ENCODE assay signal across 8 cellular contexts in the genomic region with DNA sequence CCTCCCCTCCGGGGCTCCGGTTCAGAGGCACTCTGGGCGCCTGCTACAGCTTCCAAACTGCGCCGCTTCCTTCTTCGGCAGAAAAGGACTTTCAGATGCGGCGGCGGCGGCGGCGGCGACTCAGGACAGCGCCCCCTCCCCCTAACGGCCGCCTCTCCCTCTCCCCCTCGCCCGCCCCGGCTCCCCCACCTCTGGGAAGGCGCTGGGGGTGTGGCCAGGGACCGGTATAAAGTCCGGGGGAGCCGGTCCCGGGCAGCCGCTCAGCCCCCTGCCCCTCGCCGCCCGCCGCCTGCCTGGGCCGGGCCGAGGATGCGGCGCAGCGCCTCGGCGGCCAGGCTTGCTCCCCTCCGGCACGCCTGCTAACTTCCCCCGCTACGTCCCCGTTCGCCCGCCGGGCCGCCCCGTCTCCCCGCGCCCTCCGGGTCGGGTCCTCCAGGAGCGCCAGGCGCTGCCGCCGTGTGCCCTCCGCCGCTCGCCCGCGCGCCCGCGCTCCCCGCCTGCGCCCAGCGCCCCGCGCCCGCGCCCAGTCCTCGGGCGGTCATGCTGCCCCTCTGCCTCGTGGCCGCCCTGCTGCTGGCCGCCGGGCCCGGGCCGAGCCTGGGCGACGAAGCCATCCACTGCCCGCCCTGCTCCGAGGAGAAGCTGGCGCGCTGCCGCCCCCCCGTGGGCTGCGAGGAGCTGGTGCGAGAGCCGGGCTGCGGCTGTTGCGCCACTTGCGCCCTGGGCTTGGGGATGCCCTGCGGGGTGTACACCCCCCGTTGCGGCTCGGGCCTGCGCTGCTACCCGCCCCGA. TPM values are rescaled to one million over a fixed set of nuclear protein-coding genes. Genes with fewer than 3 reads are reported as not detected.
DNase-seq lines count a peak whose midpoint lies in the region; ATAC-seq and TF ChIP-seq lines count a peak whose summit lies in the region.

A gene (plus strand): TSS at position 255 of the 792 bp plus-strand sequence. CDS start 286 bp downstream, at position 541.

- H3K9me3 Mint-ChIP-seq in CD8-positive, alpha-beta memory T cell, result peaks cover 0 to 4% (median 0%) of the 10 kb centered on the region in 5 donors
- no peaks in the 10 kb centered on the region for H3K9me3 Mint-ChIP-seq in natural killer cell
- H3K9me3 Mint-ChIP-seq in stimulated activated naive CD8-positive, alpha-beta T cell treated with anti-CD3 and anti-CD28 coated beads, Interleukin-15, amount 100 ng/mL, for 72 hours, result no peaks in the 10 kb centered on the region

- no peaks in the 10 kb centered on the region for H3K36me3 ChIP-seq in CD8-positive, alpha-beta memory T cell (ENCODE audit: insufficient read depth, low read length)
- H3K36me3 ChIP-seq in HUES48 (ENCODE audit: control insufficient read depth, insufficient read depth, low read length), result no peaks in the 10 kb centered on the region

- peaks cover 0 to 3% (median 0%) of the 10 kb centered on the region in 3 donors for H3K36me3 Mint-ChIP-seq in CD8-positive, alpha-beta memory T cell
- no peaks in the 10 kb centered on the region for H3K36me3 Mint-ChIP-seq in natural killer cell

- H3K4me1 Mint-ChIP-seq in CD8-positive, alpha-beta memory T cell, result peaks cover 33 to 40% (median 34%) of the 10 kb centered on the region in 3 donors
- H3K4me1 Mint-ChIP-seq in natural killer cell, result peaks cover 24 to 32% of the 10 kb centered on the region in 2 donors
- H3K4me1 Mint-ChIP-seq in stimulated activated naive CD8-positive, alpha-beta T cell treated with anti-CD3 and anti-CD28 coated beads, Interleukin-15, amount 100 ng/mL, for 72 hours, result peaks cover 33% of the 10 kb centered on the region

- POLR2A ChIA-PET in CD8-positive, alpha-beta memory T cell (lab: Charles Lee), result interaction anchor here (1.0 to 1.9 kb wide), 3 partner anchors 26 to 117 kb away, joined by 3 to 6 read pairs (median 6); a partner anchor contains a TSS

- H3K27me3 Mint-ChIP-seq in CD8-positive, alpha-beta memory T cell, result peaks cover 0 to 11% of the 10 kb centered on the region in 2 donors
- peaks cover 0 to 22% of the 10 kb centered on the region in 2 donors for H3K27me3 Mint-ChIP-seq in natural killer cell (ENCODE audit: low read depth in 2 of 2)
- peaks cover 27% of the 10 kb centered on the region for H3K27me3 Mint-ChIP-seq in stimulated activated naive CD8-positive, alpha-beta T cell treated with anti-CD3 and anti-CD28 coated beads, Interleukin-15, amount 100 ng/mL, for 72 hours

- peak within 1 kb of the TSS; percentile 64 for H3K4me3 ChIP-seq in CD8-positive, alpha-beta memory T cell (ENCODE audit: low read length)
- peak within 1 kb of the TSS; percentile 64 for H3K4me3 ChIP-seq in HUES48 (ENCODE audit: low read depth, low read length)
- peak within 1 kb of the TSS; percentile 99 for H3K4me3 ChIP-seq in fibroblast of pulmonary artery (replicated peaks; ENCODE audit: low read depth, low read length)

- DNase-seq in CD8-positive, alpha-beta memory T cell, result peak; percentile 49 to 74 (median 54)
- DNase-seq in SHP77 (lab: John Stamatoyannopoulos, UW), result peak; percentile 24 to 59
- DNase-seq in activated effector memory CD4-positive, alpha-beta T cell treated with Interleukin-2 at 50 U/mL for 16 hours, result peak; percentile 60
- DNase-seq in fibroblast of pulmonary artery (ENCODE audit: low read depth), result peak; percentile 74
- DNase-seq in natural killer cell, result peak; percentile 61
- peak; percentile 74 to 79 for DNase-seq in stimulated activated naive CD8-positive, alpha-beta T cell treated with anti-CD3 and anti-CD28 coated beads, Interleukin-15, amount 100 ng/mL, for 72 hours
- DNase-seq in NK-92 treated with Interleukin-12 subunit alpha and Interleukin-12 subunit beta, amount 100 ng/mL, for 24 hours (lab: John Stamatoyannopoulos, UW), result no peak

- peak within 1 kb of the TSS; percentile 82 to 95 (median 85) for H3K4me3 Mint-ChIP-seq in CD8-positive, alpha-beta memory T cell
- peak within 1 kb of the TSS; percentile 78 for H3K4me3 Mint-ChIP-seq in natural killer cell
- peak within 1 kb of the TSS; percentile 47 to 76 for H3K4me3 Mint-ChIP-seq in stimulated activated naive CD8-positive, alpha-beta T cell treated with anti-CD3 and anti-CD28 coated beads, Interleukin-15, amount 100 ng/mL, for 72 hours

- H3K9me3 ChIP-seq in CD8-positive, alpha-beta memory T cell (ENCODE audit: low read length), result no peaks in the 10 kb centered on the region
- no peaks in the 10 kb centered on the region for H3K9me3 ChIP-seq in HUES48 (ENCODE audit: control insufficient read depth, insufficient read depth, low read length)

- peak within 1 kb of the TSS; percentile 53; the same call in 1 of the 2 replicates for H3K9ac ChIP-seq in HUES48 (ENCODE audit: low read depth, low read length)

- peak within 1 kb of the TSS; percentile 84 to 98 (median 92) for H3K27ac Mint-ChIP-seq in CD8-positive, alpha-beta memory T cell
- peak within 1 kb of the TSS; percentile 57 to 78 for H3K27ac Mint-ChIP-seq in natural killer cell
- peak within 1 kb of the TSS in 1 of 2 donors; percentile 26 for H3K27ac Mint-ChIP-seq in stimulated activated naive CD8-positive, alpha-beta T cell treated with anti-CD3 and anti-CD28 coated beads, Interleukin-15, amount 100 ng/mL, for 72 hours

- intact Hi-C loops in natural killer cell (cut with micrococcal nuclease), result no loop called here

- H3K4me1 ChIP-seq in CD8-positive, alpha-beta memory T cell (ENCODE audit: insufficient read depth, low read length), result peaks cover 37% of the 10 kb centered on the region
- peaks cover 17% of the 10 kb centered on the region for H3K4me1 ChIP-seq in HUES48 (ENCODE audit: control insufficient read depth, insufficient read depth, low read length)

- ATAC-seq in natural killer cell, result peak; percentile 76 to 87 (median 82)
- ATAC-seq in stimulated activated naive CD8-positive, alpha-beta T cell treated with anti-CD3 and anti-CD28 coated beads, Interleukin-15, amount 100 ng/mL, for 72 hours, result peak; percentile 85

- TF ChIP-seq CTCF in fibroblast of pulmonary artery (IDR thresholded peaks at IDR 0.05; ENCODE audit: low read length, missing control alignments), result peak; percentile 31
- peak; percentile 44 for TF ChIP-seq CTCF in natural killer cell (IDR thresholded peaks at IDR 0.05)

- no peaks in the 10 kb centered on the region for H3K27me3 ChIP-seq in CD8-positive, alpha-beta memory T cell (ENCODE audit: insufficient read depth, low read length, poor library complexity, severe bottlenecking)
- no peaks in the 10 kb centered on the region for H3K27me3 ChIP-seq in HUES48 (ENCODE audit: control insufficient read depth, insufficient read depth, low read length)

- peak within 1 kb of the TSS; percentile 47 for H3K27ac ChIP-seq in CD8-positive, alpha-beta memory T cell (ENCODE audit: low read depth, low read length)
- H3K27ac ChIP-seq in HUES48 (ENCODE audit: low read depth, low read length), result peak within 1 kb of the TSS; percentile 63

- CTCF ChIA-PET in CD8-positive, alpha-beta memory T cell (lab: Charles Lee), result interaction anchor here (0.7 to 6.6 kb wide), 17 partner anchors 11 to 172 kb away, joined by 3 to 48 read pairs (median 4); a partner anchor contains a TSS

RNA-seq across cellular contexts. Expression of the gene that starts here (rescaled TPM):
- total RNA-seq in CD8-positive, alpha-beta memory T cell, result 1 to 10 TPM; 3.0 to 3.2 TPM
- 21.4 TPM for polyA plus RNA-seq in CD8-positive, alpha-beta memory T cell
- total RNA-seq in natural killer cell, result 1 to 10 TPM; 2.1 to 8.1 (median 2.8) TPM
